Comparison of ENCODE assay signal across 8 cellular contexts in the genomic region with DNA sequence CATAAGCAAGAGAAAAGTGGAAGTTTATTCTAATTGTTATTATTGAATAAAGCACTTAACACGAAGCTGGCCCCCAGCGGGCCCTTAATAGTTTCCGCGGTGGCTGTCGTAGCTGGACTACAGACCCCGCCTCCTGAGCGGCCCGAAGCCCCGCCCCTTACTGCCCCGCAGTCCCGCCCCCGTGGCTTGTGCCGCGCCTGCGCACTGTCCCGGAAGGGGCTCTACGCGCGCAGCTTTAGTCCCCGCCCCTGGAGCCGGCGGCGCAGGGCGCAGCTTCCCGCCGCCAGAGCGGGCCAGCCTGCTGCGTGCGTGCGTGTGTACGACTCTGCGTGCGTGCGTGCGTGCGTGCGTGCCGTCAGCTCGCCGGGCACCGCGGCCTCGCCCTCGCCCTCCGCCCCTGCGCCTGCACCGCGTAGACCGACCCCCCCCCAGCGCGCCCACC. TPM values are rescaled to one million over a fixed set of nuclear protein-coding genes. Genes with fewer than 3 reads are reported as not detected.
DNase-seq lines count a peak whose midpoint lies in the region; ATAC-seq and TF ChIP-seq lines count a peak whose summit lies in the region.

Gene VAPB, plus strand, starts transcription at position 348 of the 442 bp plus-strand sequence. CDS start 231 bp downstream, outside the sequence.

- WGBS in trophoblast cell (ENCODE audit: extremely low coverage, insufficient coverage, insufficient read length), result no CpG with 5 or more reads among the region's 51 CpGs
- WGBS in tibial nerve, 2 donors, result 0% methylated on average over 24 to 37 of the region's 51 CpGs

- H3K4me1 ChIP-seq in trophoblast cell (ENCODE audit: control insufficient read depth in 1 of 2, insufficient read depth in 2 of 2, low read length in 2 of 2) (peaks cover 2 to 9% of the 10 kb centered on the region in 2 experiments), tibial nerve (peaks cover 0 to 47% (median 18%) of the 10 kb centered on the region in 4 donors)

- peak within 1 kb of the TSS; percentile 95 for H3K4me3 Mint-ChIP-seq in activated naive CD8-positive, alpha-beta T cell treated with anti-CD3 and anti-CD28 coated beads, Interleukin-2, amount 50 U/mL, for 24 hours

- H2AFZ ChIP-seq in trophoblast cell (ENCODE audit: insufficient read depth, low read length, poor library complexity), result peak within 1 kb of the TSS; percentile 89

- H3K9me3 Mint-ChIP-seq in activated naive CD8-positive, alpha-beta T cell treated with anti-CD3 and anti-CD28 coated beads, Interleukin-2, amount 50 U/mL, for 24 hours, result no peaks in the 10 kb centered on the region

- H2BK5ac ChIP-seq in trophoblast cell (ENCODE audit: low read depth, low read length, poor library complexity), result peak within 1 kb of the TSS; percentile 92

- H3K36me3 Mint-ChIP-seq in activated naive CD8-positive, alpha-beta T cell treated with anti-CD3 and anti-CD28 coated beads, Interleukin-2, amount 50 U/mL, for 24 hours (ENCODE audit: low read depth), result peaks cover 34% of the 10 kb centered on the region

- peaks cover 5% of the 10 kb centered on the region for H3K27me3 Mint-ChIP-seq in activated naive CD8-positive, alpha-beta T cell treated with anti-CD3 and anti-CD28 coated beads, Interleukin-2, amount 50 U/mL, for 24 hours

- peak; percentile 86 to 91 for TF ChIP-seq EP300 in tibial nerve (IDR thresholded peaks at IDR 0.05)

- peaks cover 16% of the 10 kb centered on the region for H3K79me2 ChIP-seq in trophoblast cell (ENCODE audit: control insufficient read depth, insufficient read depth, low read length, poor library complexity)

- peak within 1 kb of the TSS; percentile 99 for H4K8ac ChIP-seq in trophoblast cell (ENCODE audit: low read depth, low read length)

- H3K27ac Mint-ChIP-seq in activated naive CD8-positive, alpha-beta T cell treated with anti-CD3 and anti-CD28 coated beads, Interleukin-2, amount 50 U/mL, for 24 hours, result peak within 1 kb of the TSS; percentile 94

- H3K27me3 ChIP-seq in trophoblast cell (ENCODE audit: insufficient read depth, low read length) (no peaks in the 10 kb centered on the region), tibial nerve (no peaks in the 10 kb centered on the region)

- intact Hi-C loops in Right ventricle myocardium superior (cut with DNase I), result loop anchor here (10.0 kb wide), 1 partner anchor 74 kb away; no protein-coding TSS in a partner anchor

- H3K79me1 ChIP-seq in trophoblast cell (ENCODE audit: low read length), result peaks cover 7% of the 10 kb centered on the region

- H3K18ac ChIP-seq in trophoblast cell (ENCODE audit: low read length), result peak within 1 kb of the TSS; percentile 99

- peak; percentile 97 to 98 (median 97) for DNase-seq in NCI-H1417 (lab: John Stamatoyannopoulos, UW)
- DNase-seq in SW480 (ENCODE audit: low spot score), result peak; percentile 97
- peak; percentile 98 for DNase-seq in activated naive CD8-positive, alpha-beta T cell treated with anti-CD3 and anti-CD28 coated beads, Interleukin-2, amount 50 U/mL, for 24 hours
- peak; percentile 97 for DNase-seq in Right ventricle myocardium superior
- peak; percentile 96 to 99 for DNase-seq in trophoblast cell
- peak; percentile 88 to 93 for DNase-seq in tibial nerve (ENCODE audit: low spot score in 2 of 2)

- H3K27ac ChIP-seq in trophoblast cell (ENCODE audit: low read depth, low read length), result peak within 1 kb of the TSS; percentile 82
- H3K27ac ChIP-seq in tibial nerve, result peak within 1 kb of the TSS; percentile 85 to 97 (median 96)

- H3K36me3 ChIP-seq in trophoblast cell (ENCODE audit: control insufficient read depth in 1 of 2, insufficient read depth in 2 of 2, low read length in 2 of 2) (no peaks in the 10 kb centered on the region), tibial nerve (no peaks in the 10 kb centered on the region)

- no peak within 1 kb of the TSS for H3K23ac ChIP-seq in trophoblast cell (ENCODE audit: low read length)

- peak; percentile 66 to 76 for TF ChIP-seq POLR2A in tibial nerve (IDR thresholded peaks at IDR 0.05)

- peak within 1 kb of the TSS; percentile 91 for H3K4me2 ChIP-seq in trophoblast cell (ENCODE audit: low read length)

- peak within 1 kb of the TSS; percentile 100 for H3K9ac ChIP-seq in trophoblast cell (ENCODE audit: low read length)

- no peak within 1 kb of the TSS for H2BK12ac ChIP-seq in trophoblast cell (ENCODE audit: low read length)

- H3K4me1 Mint-ChIP-seq in activated naive CD8-positive, alpha-beta T cell treated with anti-CD3 and anti-CD28 coated beads, Interleukin-2, amount 50 U/mL, for 24 hours, result peaks cover 36% of the 10 kb centered on the region

- peak within 1 kb of the TSS; percentile 99 for H3K14ac ChIP-seq in trophoblast cell (ENCODE audit: low read length)

- no peaks in the 10 kb centered on the region for H3K9me3 ChIP-seq in trophoblast cell (ENCODE audit: insufficient read depth, low read depth, low read length)
- peaks cover 0 to 5% (median 0%) of the 10 kb centered on the region in 4 donors for H3K9me3 ChIP-seq in tibial nerve

- H3K4me3 ChIP-seq in GM12875 (ENCODE audit: low read depth, low read length) (peak within 1 kb of the TSS; percentile 76), trophoblast cell (ENCODE audit: low read depth, low read length) (peak within 1 kb of the TSS; percentile 93), tibial nerve (peak within 1 kb of the TSS; percentile 77 to 97 (median 87))

- ATAC-seq in HG02763 (IDR thresholded peaks at IDR 0.05; ENCODE audit: unreplicated experiment), result peak; percentile 97
- ATAC-seq in activated naive CD8-positive, alpha-beta T cell treated with anti-CD3 and anti-CD28 coated beads, Interleukin-2, amount 50 U/mL, for 24 hours, result peak; percentile 99
- ATAC-seq in Right ventricle myocardium superior (ENCODE audit: poor library complexity), result peak; percentile 100

- H4K91ac ChIP-seq in trophoblast cell (ENCODE audit: low read depth, low read length), result peak within 1 kb of the TSS; percentile 97

- H2BK120ac ChIP-seq in trophoblast cell (ENCODE audit: insufficient read depth, low read length, poor library complexity), result peak within 1 kb of the TSS; percentile 88

- peak within 1 kb of the TSS; percentile 78 for H2AK5ac ChIP-seq in trophoblast cell (ENCODE audit: low read length)

- peak within 1 kb of the TSS; percentile 97 for H3K4ac ChIP-seq in trophoblast cell (ENCODE audit: low read depth, low read length)

- TF ChIP-seq CTCF in GM12875 (IDR thresholded peaks at IDR 0.05; ENCODE audit: borderline replicate concordance, insufficient read depth, low read depth, low read length) (no peak), tibial nerve (IDR thresholded peaks at IDR 0.05) (peak in 1 of 5 experiments; percentile 39)

- peak within 1 kb of the TSS; percentile 97 for H4K12ac ChIP-seq in trophoblast cell (ENCODE audit: low read depth, low read length)

RNA-seq across cellular contexts. Expression of gene VAPB, which starts in this region (rescaled TPM):
- total RNA-seq in Right ventricle myocardium superior (66.7 TPM), tibial nerve (10 to 100 TPM; 20.4 to 28.0 (median 23.6) TPM)
- 34.8 and 35.3 TPM in 2 replicates for polyA plus RNA-seq in trophoblast cell (2013)

Comparison
In these comparisons a context has a peak if more than half of its experiments do, and no peak if none do; other contexts are left out.
1. Peak in every context shown above with its lines: DNase-seq, ATAC-seq, H3K4me3 ChIP-seq and H3K27ac ChIP-seq.